Comparison of ENCODE assay signal across 8 cellular contexts in genomic region chr2:584863-585823, GRCh38.
DNase-seq lines count a peak whose midpoint lies in the region; ATAC-seq and TF ChIP-seq lines count a peak whose summit lies in the region.

No MANE protein-coding gene starts in this region.

- H3K9me2 ChIP-seq in MM.1S (replicated peaks; ENCODE audit: insufficient read depth, low read length) = no peaks in the 10 kb centered on the region

- H3K9me3 ChIP-seq in CD4-positive, alpha-beta memory T cell (ENCODE audit: control insufficient read depth in 1 of 2, low read length in 2 of 2) = no peaks in the 10 kb centered on the region
- H3K9me3 ChIP-seq in MM.1S (replicated peaks; ENCODE audit: insufficient read depth, low read length) (no peaks in the 10 kb centered on the region), testis (no peaks in the 10 kb centered on the region)

- no peak overlapping the region for H3K27ac ChIP-seq in CD4-positive, alpha-beta memory T cell (ENCODE audit: low read depth, low read length)
- H3K27ac ChIP-seq in MM.1S (ENCODE audit: low read length) (no peak overlapping the region), testis (no peak overlapping the region)

- peak overlapping the region in 1 of 2 donors; percentile 21 for H3K4me3 ChIP-seq in CD4-positive, alpha-beta memory T cell (ENCODE audit: low read length in 2 of 2)
- H3K4me3 ChIP-seq in MM.1S (ENCODE audit: low read length) (no peak overlapping the region), testis (no peak overlapping the region)

- no peak overlapping the region for H3K9ac ChIP-seq in MM.1S (ENCODE audit: low read length)

- H4K20me1 ChIP-seq in MM.1S (ENCODE audit: insufficient read depth, low read length) = no peaks in the 10 kb centered on the region

- H3K4me1 ChIP-seq in CD4-positive, alpha-beta memory T cell (ENCODE audit: insufficient read depth, low read length) = peaks cover 17% of the 10 kb centered on the region
- H3K4me1 ChIP-seq in MM.1S (ENCODE audit: low read length) = no peaks in the 10 kb centered on the region
- H3K4me1 ChIP-seq in testis = no peaks in the 10 kb centered on the region

- H3K4me1 Mint-ChIP-seq in CD4-positive, alpha-beta memory T cell = peaks cover 10 to 15% (median 11%) of the 10 kb centered on the region in 4 donors

- H3K27ac Mint-ChIP-seq in CD4-positive, alpha-beta memory T cell = peak overlapping the region in 6 of 7 donors; percentile 6 to 65 (median 52)

- DNase-seq in CD4-positive, alpha-beta memory T cell = peak; percentile 52 to 65 (median 54)
- DNase-seq in MM.1S (peak; percentile 25), NCI-H82 treated with DMSO at 0.1 percent for 48 hours (lab: John Stamatoyannopoulos, UW; ENCODE audit: unreplicated experiment) (no peak), putamen (ENCODE audit: low spot score) (no peak), testis (no peak)
- DNase-seq in activated naive CD4-positive, alpha-beta T cell treated with Interleukin-2 at 50 U/mL for 16 hours = peak; percentile 34
- DNase-seq in stimulated activated CD8-positive, alpha-beta memory T cell treated with anti-CD3 and anti-CD28 coated beads, Interleukin-12 subunit alpha, Interleukin-12 subunit beta, amount 100 ng/mL, for 1 hour (ENCODE audit: low read depth) = peak; percentile 5

- WGBS in testis, 2 donors = 71 to 76% methylated on average over 21 of the region's 21 CpGs

- intact Hi-C loops in CD4-positive, alpha-beta memory T cell (cut with micrococcal nuclease) = no loop called here
- intact Hi-C loops in testis (cut with DNase I; ENCODE audit: low total_unique reads) = no loop called here

- H3K36me3 Mint-ChIP-seq in CD4-positive, alpha-beta memory T cell = no peaks in the 10 kb centered on the region

- H3K4me3 Mint-ChIP-seq in CD4-positive, alpha-beta memory T cell = peak overlapping the region; percentile 68 to 91 (median 75)

- peaks cover 7% of the 10 kb centered on the region for H3K27me3 ChIP-seq in CD4-positive, alpha-beta memory T cell (ENCODE audit: insufficient read depth, low read length)
- H3K27me3 ChIP-seq in MM.1S (replicated peaks; ENCODE audit: insufficient read depth, low read length) (no peaks in the 10 kb centered on the region; the same call in none of the 2 replicates), testis (no peaks in the 10 kb centered on the region)

- no peaks in the 10 kb centered on the region for H3K79me2 ChIP-seq in MM.1S (ENCODE audit: low read length)

- H2AFZ ChIP-seq in MM.1S (ENCODE audit: low read length) = no peak overlapping the region

- H3K9me3 Mint-ChIP-seq in CD4-positive, alpha-beta memory T cell = no peaks in the 10 kb centered on the region

- peaks cover 1 to 5% of the 10 kb centered on the region in 2 donors for H3K27me3 Mint-ChIP-seq in CD4-positive, alpha-beta memory T cell

- no peaks in the 10 kb centered on the region for H3F3A ChIP-seq in MM.1S (ENCODE audit: insufficient read depth, low read length)

- TF ChIP-seq POLR2A in testis (IDR thresholded peaks at IDR 0.05) = no peak

- CTCF ChIA-PET in CD4-positive, alpha-beta memory T cell (lab: Charles Lee; ENCODE audit: partially characterized antibody) = interaction anchor here (0.7 kb wide), 1 partner anchor 338 kb away, joined by 3 read pairs; no protein-coding TSS in a partner anchor

- POLR2A ChIA-PET in CD4-positive, alpha-beta memory T cell (lab: Charles Lee; ENCODE audit: partially characterized antibody) = no interaction called here

- ATAC-seq in GM21717 (IDR thresholded peaks at IDR 0.05; ENCODE audit: unreplicated experiment) = peak; percentile 95

- TF ChIP-seq CTCF in MM.1S (IDR thresholded peaks at IDR 0.05; ENCODE audit: low read length) (no peak), testis (IDR thresholded peaks at IDR 0.05) (no peak)

- no peaks in the 10 kb centered on the region for H3K36me3 ChIP-seq in CD4-positive, alpha-beta memory T cell (ENCODE audit: insufficient read depth, low read length)
- H3K36me3 ChIP-seq in MM.1S (replicated peaks; ENCODE audit: insufficient read depth, low read length) (no peaks in the 10 kb centered on the region), testis (ENCODE audit: low read depth, missing control alignments) (no peaks in the 10 kb centered on the region)

- no peak overlapping the region for H3K4me2 ChIP-seq in MM.1S (ENCODE audit: low read depth, low read length)

Comparison
In these comparisons a context has a peak if more than half of its experiments do, and no peak if none do; other contexts are left out.
1. DNase-seq: peak in CD4-positive, alpha-beta memory T cell (5 of 5), MM.1S (single experiment), activated naive CD4-positive, alpha-beta T cell treated with Interleukin-2 at 50 U/mL for 16 hours (single experiment) and stimulated activated CD8-positive, alpha-beta memory T cell treated with anti-CD3 and anti-CD28 coated beads, Interleukin-12 subunit alpha, Interleukin-12 subunit beta, amount 100 ng/mL, for 1 hour (single experiment); none in NCI-H82 treated with DMSO at 0.1 percent for 48 hours (single experiment), putamen (single experiment) and testis (single experiment).